Comparison of ENCODE assay signal across 8 cellular contexts in genomic region chr2:222690564-222691200, GRCh38. TPM values are rescaled to one million over a fixed set of nuclear protein-coding genes. Genes with fewer than 3 reads are reported as not detected.
DNase-seq lines count a peak whose midpoint lies in the region; ATAC-seq, FAIRE-seq and TF ChIP-seq lines count a peak whose summit lies in the region.

No MANE protein-coding gene starts in this region.

- POLR2A ChIA-PET in CD4-positive, alpha-beta memory T cell (lab: Charles Lee; ENCODE audit: partially characterized antibody): no interaction called here
- POLR2A ChIA-PET in activated CD4-positive, alpha-beta T cell treated with anti-CD3 and anti-CD28 coated beads for 36 hours (lab: Charles Lee): interaction anchor here (0.6 kb wide), 1 partner anchor 53 kb away, joined by 3 read pairs; no protein-coding TSS in a partner anchor

- no peaks in the 10 kb centered on the region for H3K4me1 ChIP-seq in CD4-positive, alpha-beta memory T cell (ENCODE audit: insufficient read depth, low read length)
- H3K4me1 ChIP-seq in colonic mucosa: no peaks in the 10 kb centered on the region

- H3K27ac Mint-ChIP-seq in CD4-positive, alpha-beta memory T cell: no peak overlapping the region
- H3K27ac Mint-ChIP-seq in activated CD4-positive, alpha-beta T cell treated with anti-CD3 and anti-CD28 coated beads for 36 hours: no peak overlapping the region

- no peaks in the 10 kb centered on the region for H3K36me3 Mint-ChIP-seq in CD4-positive, alpha-beta memory T cell
- H3K36me3 Mint-ChIP-seq in activated CD4-positive, alpha-beta T cell treated with anti-CD3 and anti-CD28 coated beads for 36 hours (ENCODE audit: low read depth): no peaks in the 10 kb centered on the region

- H3K4me3 Mint-ChIP-seq in CD4-positive, alpha-beta memory T cell: no peak overlapping the region
- no peak overlapping the region for H3K4me3 Mint-ChIP-seq in activated CD4-positive, alpha-beta T cell treated with anti-CD3 and anti-CD28 coated beads for 36 hours

- peaks cover 11 to 19% (median 17%) of the 10 kb centered on the region in 4 donors for H3K4me1 Mint-ChIP-seq in CD4-positive, alpha-beta memory T cell
- H3K4me1 Mint-ChIP-seq in activated CD4-positive, alpha-beta T cell treated with anti-CD3 and anti-CD28 coated beads for 36 hours: peaks cover 8% of the 10 kb centered on the region

- TF ChIP-seq CTCF in colonic mucosa (IDR thresholded peaks at IDR 0.05): peak; percentile 97

- CTCF ChIA-PET in CD4-positive, alpha-beta memory T cell (lab: Charles Lee; ENCODE audit: partially characterized antibody): interaction anchor here (0.7 to 2.3 kb wide), 18 partner anchors 9 to 286 kb away, joined by 3 to 31 read pairs (median 4); no protein-coding TSS in a partner anchor
- CTCF ChIA-PET in activated CD4-positive, alpha-beta T cell treated with anti-CD3 and anti-CD28 coated beads for 36 hours (lab: Charles Lee): interaction anchor here (0.5 to 3.4 kb wide), 32 partner anchors 9 to 281 kb away, joined by 3 to 19 read pairs (median 4); partner anchors contain the start of gene FARSB

- peak; percentile 91 for ATAC-seq in HG03196 (IDR thresholded peaks at IDR 0.05; ENCODE audit: unreplicated experiment)
- peak; percentile 96 for ATAC-seq in activated CD4-positive, alpha-beta T cell treated with anti-CD3 and anti-CD28 coated beads for 36 hours

- H3K9ac ChIP-seq in colonic mucosa (ENCODE audit: low read depth in 2 of 2, low read length in 2 of 2): no peak overlapping the region

- H3K9me3 Mint-ChIP-seq in CD4-positive, alpha-beta memory T cell: no peaks in the 10 kb centered on the region
- no peaks in the 10 kb centered on the region for H3K9me3 Mint-ChIP-seq in activated CD4-positive, alpha-beta T cell treated with anti-CD3 and anti-CD28 coated beads for 36 hours (ENCODE audit: low read depth)

- peak; percentile 96 for FAIRE-seq in GM19239 (lab: Jason Lieb, UNC)

- H3K27me3 ChIP-seq in CD4-positive, alpha-beta memory T cell (ENCODE audit: insufficient read depth, low read length): no peaks in the 10 kb centered on the region
- no peaks in the 10 kb centered on the region for H3K27me3 ChIP-seq in colonic mucosa

- intact Hi-C loops in CD4-positive, alpha-beta memory T cell (cut with micrococcal nuclease): loop anchor here (1.0 to 2.0 kb wide), 2 partner anchors 34 to 213 kb away; partner anchors contain the start of gene FARSB
- intact Hi-C loops in activated CD4-positive, alpha-beta T cell treated with anti-CD3 and anti-CD28 coated beads for 36 hours (cut with DNase I, micrococcal nuclease): loop anchor here in 1 of 2 experiments (1.0 kb wide), 3 partner anchors 34 to 249 kb away; partner anchors contain the start of gene FARSB
- intact Hi-C loops in colonic mucosa (cut with DNase I): loop anchor here (5.0 kb wide), 1 partner anchor 222 kb away; no protein-coding TSS in a partner anchor

- H3K36me3 ChIP-seq in CD4-positive, alpha-beta memory T cell (ENCODE audit: insufficient read depth, low read length): no peaks in the 10 kb centered on the region
- H3K36me3 ChIP-seq in colonic mucosa: no peaks in the 10 kb centered on the region

- no peak overlapping the region for H3K4me3 ChIP-seq in CD4-positive, alpha-beta memory T cell (ENCODE audit: low read length in 2 of 2)
- no peak overlapping the region for H3K4me3 ChIP-seq in colonic mucosa

- H3K27ac ChIP-seq in CD4-positive, alpha-beta memory T cell (ENCODE audit: low read depth, low read length): no peak overlapping the region
- no peak overlapping the region for H3K27ac ChIP-seq in colonic mucosa

- DNase-seq in CD4-positive, alpha-beta memory T cell: peak; percentile 62 to 65 (median 64)
- DNase-seq in GM19239 (ENCODE audit: insufficient read length, low spot score): peak; percentile 70
- peak; percentile 81 for DNase-seq in NCI-H345 (lab: John Stamatoyannopoulos, UW)
- DNase-seq in activated CD4-positive, alpha-beta T cell treated with anti-CD3 and anti-CD28 coated beads for 36 hours: peak; percentile 88
- peak; percentile 80 for DNase-seq in colonic mucosa
- peak; percentile 74 to 75 for DNase-seq in lung microvascular endothelial cell (ENCODE audit: low read depth in 2 of 2)
- peak; percentile 38 for DNase-seq in stimulated activated CD8-positive, alpha-beta memory T cell treated with anti-CD3 and anti-CD28 coated beads, Interleukin-15, amount 100 ng/mL, for 24 hours (ENCODE audit: low read depth)

- H3K27me3 Mint-ChIP-seq in CD4-positive, alpha-beta memory T cell: peaks cover 4 to 10% of the 10 kb centered on the region in 2 donors
- no peaks in the 10 kb centered on the region for H3K27me3 Mint-ChIP-seq in activated CD4-positive, alpha-beta T cell treated with anti-CD3 and anti-CD28 coated beads for 36 hours

- no peaks in the 10 kb centered on the region for H3K9me3 ChIP-seq in CD4-positive, alpha-beta memory T cell (ENCODE audit: control insufficient read depth in 1 of 2, low read length in 2 of 2)
- H3K9me3 ChIP-seq in colonic mucosa: no peaks in the 10 kb centered on the region

RNA-seq across cellular contexts. Expression of gene MOGAT1, which starts 19.2 kb away (rescaled TPM):
- not detected for total RNA-seq in CD4-positive, alpha-beta memory T cell
- not detected for polyA plus RNA-seq in CD4-positive, alpha-beta memory T cell
- not detected for total RNA-seq in activated CD4-positive, alpha-beta T cell treated with anti-CD3 and anti-CD28 coated beads for 36 hours
- total RNA-seq in colonic mucosa (under 1 TPM in 1 of 2 donors, not detected in 1; 0.24 TPM), lung microvascular endothelial cell (not detected in 2 replicates)

RNA-seq across cellular contexts. Expression of gene FARSB, which starts 34.8 kb away (rescaled TPM):
- 10 to 100 TPM; 11.2 to 11.8 TPM for total RNA-seq in CD4-positive, alpha-beta memory T cell
- 10 to 100 TPM; 26.1 to 36.8 TPM for polyA plus RNA-seq in CD4-positive, alpha-beta memory T cell
- 10 to 100 TPM; 56.3 to 58.5 TPM for total RNA-seq in activated CD4-positive, alpha-beta T cell treated with anti-CD3 and anti-CD28 coated beads for 36 hours
- 10 to 100 TPM; 21.9 to 34.6 TPM for total RNA-seq in colonic mucosa
- 5.4 and 8.1 TPM in 2 replicates for total RNA-seq in lung microvascular endothelial cell

Comparison
In these comparisons a context has a peak if more than half of its experiments do, and no peak if none do; other contexts are left out.
1. DNase-seq: peak in every context shown above with its lines; median percentile 88 in activated CD4-positive, alpha-beta T cell treated with anti-CD3 and anti-CD28 coated beads for 36 hours; 81 in NCI-H345; 80 in colonic mucosa; 74 in lung microvascular endothelial cell; 70 in GM19239; 64 in CD4-positive, alpha-beta memory T cell; 38 in stimulated activated CD8-positive, alpha-beta memory T cell treated with anti-CD3 and anti-CD28 coated beads, Interleukin-15, amount 100 ng/mL, for 24 hours.